In the genomic region with DNA sequence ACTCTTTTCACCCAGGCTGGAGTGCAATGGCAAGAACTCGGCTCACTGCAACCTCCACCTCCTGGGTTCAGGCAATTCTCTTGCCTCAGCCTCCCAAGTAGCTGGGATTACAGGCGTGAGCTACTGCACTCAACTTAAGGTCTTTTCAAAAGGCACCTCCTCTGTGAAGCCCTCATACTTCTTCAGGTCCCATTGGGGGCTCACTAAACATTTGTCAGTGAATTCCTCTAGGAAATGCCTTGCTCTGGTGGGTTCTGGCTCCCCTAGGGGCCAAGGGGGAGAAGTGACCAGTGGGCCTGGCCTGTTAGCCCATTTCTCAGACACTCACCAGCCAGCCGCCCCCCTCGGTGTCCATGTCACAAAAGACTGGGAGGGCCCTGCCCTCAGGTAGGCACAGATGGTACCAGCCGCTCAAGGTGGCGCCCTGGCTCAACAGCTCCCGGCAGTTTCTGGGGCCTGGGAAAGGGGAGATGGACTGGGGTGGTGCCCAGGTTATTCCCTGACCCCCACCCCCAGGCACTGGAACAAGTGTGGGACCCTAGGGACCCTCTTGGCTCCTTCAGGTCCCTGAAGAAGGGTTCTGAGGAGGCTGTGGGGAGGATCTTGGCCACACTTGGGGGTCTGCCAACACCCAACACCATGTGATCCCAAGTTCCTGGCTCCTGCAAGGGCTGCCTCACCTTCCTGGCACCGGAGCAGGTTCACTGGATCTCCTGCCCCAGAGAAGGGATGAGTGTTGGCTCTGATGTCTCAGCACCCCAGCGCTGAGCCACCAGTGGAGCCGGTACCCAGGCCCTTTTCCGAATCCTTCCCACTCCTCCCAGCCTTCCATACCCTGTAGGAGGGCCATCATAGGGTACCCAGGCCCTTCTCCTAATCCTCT, we compare ENCODE assay signal across 12 cellular contexts. TPM values are rescaled to one million over a fixed set of nuclear protein-coding genes. Genes with fewer than 3 reads are reported as not detected.
DNase-seq lines count a peak whose midpoint lies in the region; ATAC-seq and TF ChIP-seq lines count a peak whose summit lies in the region.
"Had no signal": no experiment of that assay in that cellular context is flagged by ENCODE, and none has a peak within 500 bp of the region (broad histone marks: within the 10 kb centered on the region; RNA-seq: fewer than 3 reads in every experiment).

No MANE protein-coding gene starts in this region.

- no peaks in the 10 kb centered on the region for H3K4me1 ChIP-seq in OCI-LY7 (ENCODE audit: insufficient read depth, low read length, poor library complexity, severe bottlenecking)

- peaks cover 20% of the 10 kb centered on the region for H3K27me3 Mint-ChIP-seq in progenitor cell of endocrine pancreas

- H3K4me1 Mint-ChIP-seq in progenitor cell of endocrine pancreas (ENCODE audit: low read depth), result no peaks in the 10 kb centered on the region

- no peaks in the 10 kb centered on the region for H3K36me3 Mint-ChIP-seq in progenitor cell of endocrine pancreas (ENCODE audit: insufficient read depth)
- H3K36me3 Mint-ChIP-seq: T-cell had no signal

- H3K4me2 ChIP-seq in OCI-LY7 (ENCODE audit: low read length), result no peak overlapping the region
- H3K4me2 ChIP-seq: KMS-11 had no signal

- no peaks in the 10 kb centered on the region for H3K9me3 Mint-ChIP-seq in progenitor cell of endocrine pancreas (ENCODE audit: low read depth)
- H3K9me3 Mint-ChIP-seq: T-cell had no signal

- POLR2A ChIA-PET in OCI-LY7 (lab: Charles Lee), result no interaction called here

- intact Hi-C loops in OCI-LY7 (cut with micrococcal nuclease; ENCODE audit: unreplicated experiment), result no loop called here

- DNase-seq in GM12864 (ENCODE audit: low read depth), result no peak
- DNase-seq in OCI-LY7 (ENCODE audit: low spot score), result no peak
- DNase-seq in fibroblast of mammary gland (ENCODE audit: low read depth), result no peak
- DNase-seq in progenitor cell of endocrine pancreas (ENCODE audit: low spot score, unreplicated experiment), result no peak
- DNase-seq in CD1c-positive myeloid dendritic cell (ENCODE audit: extremely low spot score), result no peak
- DNase-seq in GDM1 (lab: John Stamatoyannopoulos, UW), result no peak
- DNase-seq: foreskin melanocyte, NCI-H446, T-cell had no signal

- no peak overlapping the region for H3K27ac Mint-ChIP-seq in progenitor cell of endocrine pancreas
- H3K27ac Mint-ChIP-seq: T-cell had no signal

- CTCF ChIA-PET in OCI-LY7 (lab: Charles Lee; ENCODE audit: unreplicated experiment), result no interaction called here

- H4K20me1 ChIP-seq in OCI-LY7 (ENCODE audit: insufficient read depth, low read length), result no peaks in the 10 kb centered on the region

- H3K27ac ChIP-seq in OCI-LY7 (ENCODE audit: low read depth, low read length, poor library complexity, severe bottlenecking), result no peak overlapping the region
- H3K27ac ChIP-seq: ascending aorta, KMS-11 had no signal

- H3K4me3 Mint-ChIP-seq in progenitor cell of endocrine pancreas (ENCODE audit: low read depth), result no peak overlapping the region
- H3K4me3 Mint-ChIP-seq: T-cell had no signal

- H3K9me3 ChIP-seq in OCI-LY7 (ENCODE audit: low read length), result no peaks in the 10 kb centered on the region
- H3K9me3 ChIP-seq: ascending aorta had no signal

- no peaks in the 10 kb centered on the region for H3K36me3 ChIP-seq in OCI-LY7 (ENCODE audit: insufficient read depth, low read length)
- H3K36me3 ChIP-seq: ascending aorta had no signal

- no peak overlapping the region for H3K4me3 ChIP-seq in GM12864 (ENCODE audit: low read depth, low read length)
- H3K4me3 ChIP-seq in OCI-LY7 (ENCODE audit: low read depth, low read length, poor library complexity, severe bottlenecking), result no peak overlapping the region
- H3K4me3 ChIP-seq in fibroblast of mammary gland (ENCODE audit: control insufficient read depth, low read depth, low read length), result no peak overlapping the region
- H3K4me3 ChIP-seq: ascending aorta had no signal

- TF ChIP-seq CTCF in GM12864 (IDR thresholded peaks at IDR 0.05; ENCODE audit: low read depth, low read length, missing control alignments) (peak; percentile 41), OCI-LY7 (conservative IDR thresholded peaks at IDR 0.05; ENCODE audit: low read length) (peak; percentile 52; the same call in 1 of the 2 replicates), fibroblast of mammary gland (conservative IDR thresholded peaks at IDR 0.05; ENCODE audit: control insufficient read depth, insufficient read depth, low read depth, low read length) (peak; percentile 36), progenitor cell of endocrine pancreas (IDR thresholded peaks at IDR 0.05; ENCODE audit: unreplicated experiment) (peak; percentile 41)

- BruUV-seq in OCI-LY7 (replicated peaks; lab: Mats Ljungman, UMichigan), result no TSS peak

- no peak for ATAC-seq in GM19324 (IDR thresholded peaks at IDR 0.05; ENCODE audit: low FRiP score, unreplicated experiment)
- ATAC-seq: T-cell had no signal

- H2AFZ ChIP-seq in OCI-LY7 (ENCODE audit: low read length), result no peak overlapping the region

- H3K9me2 ChIP-seq in OCI-LY7 (ENCODE audit: insufficient read depth, low read length), result no peaks in the 10 kb centered on the region

- H3K79me2 ChIP-seq in OCI-LY7 (ENCODE audit: insufficient read depth, low read depth, low read length), result no peaks in the 10 kb centered on the region

RNA-seq across cellular contexts. Expression of gene FCN3, which starts 1.6 kb away (rescaled TPM):
- not detected in 2 replicates for total RNA-seq in OCI-LY7 (2014; rRNA removed; shearing (Covaris generic))
- total RNA-seq in OCI-LY7 (2022) (not detected in 2 replicates), progenitor cell of endocrine pancreas (not detected in 2 replicates)

RNA-seq across cellular contexts. Expression of gene MAP3K6, which starts 6.3 kb away (rescaled TPM):
- 5.9 and 10.0 TPM in 2 replicates for total RNA-seq in OCI-LY7 (2014; rRNA removed; shearing (Covaris generic))
- total RNA-seq in OCI-LY7 (2022) (8.0 and 11.3 TPM in 2 replicates), progenitor cell of endocrine pancreas (1.1 and 1.8 TPM in 2 replicates)

RNA-seq across cellular contexts. Expression of gene CD164L2, which starts 10.1 kb away (rescaled TPM):
- 0.13 TPM in 1 of 2 replicates, not detected in the other for total RNA-seq in OCI-LY7 (2014; rRNA removed; shearing (Covaris generic))
- total RNA-seq in OCI-LY7 (2022) (not detected in 2 replicates), progenitor cell of endocrine pancreas (not detected in 2 replicates)
- total RNA-seq: ascending aorta, T-cell had no signal

RNA-seq across cellular contexts. Expression of gene GPR3, which starts 19.4 kb away (rescaled TPM):
- total RNA-seq in OCI-LY7 (2014; rRNA removed; shearing (Covaris generic)), result 0.21 and 0.32 TPM in 2 replicates
- total RNA-seq in OCI-LY7 (2022) (0.22 and 0.25 TPM in 2 replicates), progenitor cell of endocrine pancreas (1.00 and 1.1 TPM in 2 replicates)

RNA-seq across cellular contexts. Expression of gene SYTL1, which starts 31.2 kb away (rescaled TPM):
- 67.9 and 117 TPM in 2 replicates for total RNA-seq in OCI-LY7 (2014; rRNA removed; shearing (Covaris generic))
- total RNA-seq in OCI-LY7 (2022) (81.7 and 91.6 TPM in 2 replicates), progenitor cell of endocrine pancreas (9.4 and 15.5 TPM in 2 replicates)
